1 cellular context compared by ENCODE assay signal in the genomic region with DNA sequence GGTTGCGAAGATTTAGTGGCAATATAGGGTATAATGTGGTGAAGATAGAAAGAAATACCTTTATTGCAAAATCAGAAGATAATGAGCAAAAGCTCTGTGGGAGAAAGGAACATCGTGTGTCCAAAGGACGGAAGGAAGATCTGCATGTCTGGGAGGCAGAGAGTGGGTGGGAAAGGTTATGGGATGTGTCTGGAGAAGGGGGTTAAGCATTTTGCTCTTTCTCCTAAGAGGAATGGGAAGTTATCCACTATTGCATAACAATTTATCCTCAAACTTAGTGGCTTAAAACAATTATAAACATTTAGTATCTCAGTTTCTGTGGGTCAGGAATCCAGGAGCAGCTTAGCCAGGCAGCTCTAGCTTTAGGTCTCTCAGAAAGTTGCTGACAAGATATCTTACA.
A peak's percentile ranks its signal among the peaks of the same experiment; 100 is the strongest.
TF ChIP-seq lines count a peak whose summit lies in the region.

No MANE protein-coding gene starts in this region.

TF ChIP-seq in IMR-90, 13 proteins besides CTCF, POLR2A, EP300 and RAD21:
- TF ChIP-seq RFX5 (IDR thresholded peaks at IDR 0.05; ENCODE audit: low read depth, low read length) = no peak
- TF ChIP-seq CEBPB (IDR thresholded peaks at IDR 0.05; ENCODE audit: low read depth, low read length) = peak; percentile 51; the same call in 1 of the 2 replicates
